In the genomic region with DNA sequence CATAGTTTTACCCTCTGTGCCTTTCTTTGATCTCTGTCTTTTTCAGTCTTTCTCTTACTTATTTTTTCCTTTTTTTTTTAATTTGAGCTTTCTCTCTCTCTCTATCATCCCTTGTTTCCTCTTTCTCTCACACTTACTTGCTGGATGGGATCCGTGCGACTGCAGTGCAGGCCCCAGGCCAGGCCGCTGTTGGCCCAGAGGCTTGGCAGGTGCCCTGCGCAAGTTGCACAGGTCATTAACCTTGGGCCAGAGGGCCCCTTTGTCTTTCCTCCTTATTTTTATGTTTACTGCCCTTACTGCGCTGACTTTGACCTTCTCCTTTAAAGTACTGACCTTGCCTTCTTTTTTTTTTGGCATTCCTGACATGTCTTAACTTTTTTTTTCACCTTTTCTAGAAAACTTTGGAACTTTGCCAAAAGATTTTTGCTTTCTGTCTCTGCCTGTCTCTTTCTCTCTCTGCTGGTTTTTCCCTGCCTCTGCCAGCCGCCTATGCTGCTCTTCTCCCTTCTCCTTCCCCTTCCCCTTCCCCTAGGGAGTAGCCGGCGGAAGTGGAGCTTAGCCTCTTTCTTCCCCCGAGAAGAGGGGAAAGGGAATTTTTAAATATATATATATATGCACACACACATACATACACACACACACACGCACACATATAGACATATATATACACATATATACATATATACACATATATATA, we compare ENCODE assay signal across 1 cellular context.
TF ChIP-seq lines count a peak whose summit lies in the region.

No MANE protein-coding gene starts in this region.

TF ChIP-seq in H1, 55 proteins besides CTCF, POLR2A, EP300 and RAD21:
- TF ChIP-seq ASH2L (IDR thresholded peaks at IDR 0.05; ENCODE audit: low read length) (peak; percentile 31), KDM5A (IDR thresholded peaks at IDR 0.05; ENCODE audit: low read length) (no peak), NRF1 (IDR thresholded peaks at IDR 0.05; ENCODE audit: low read depth, low read length) (no peak), EZH2 (IDR thresholded peaks at IDR 0.05; ENCODE audit: low read depth, low read length, severe bottlenecking) (no peak), NANOG (IDR thresholded peaks at IDR 0.05; ENCODE audit: insufficient read depth, low read depth, low read length, poor library complexity, severe bottlenecking) (no peak), EGR1 (IDR thresholded peaks at IDR 0.05; ENCODE audit: borderline replicate concordance, low read depth, low read length) (0 out of 2 replicates have a peak, but pooled peaks have one; percentile 29)
- TF ChIP-seq, protein P1, sequence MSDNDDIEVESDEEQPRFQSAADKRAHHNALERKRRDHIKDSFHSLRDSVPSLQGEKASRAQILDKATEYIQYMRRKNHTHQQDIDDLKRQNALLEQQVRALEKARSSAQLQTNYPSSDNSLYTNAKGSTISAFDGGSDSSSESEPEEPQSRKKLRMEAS (IDR thresholded peaks at IDR 0.05), result no peak
